1 cellular context compared by ENCODE assay signal in the genomic region with DNA sequence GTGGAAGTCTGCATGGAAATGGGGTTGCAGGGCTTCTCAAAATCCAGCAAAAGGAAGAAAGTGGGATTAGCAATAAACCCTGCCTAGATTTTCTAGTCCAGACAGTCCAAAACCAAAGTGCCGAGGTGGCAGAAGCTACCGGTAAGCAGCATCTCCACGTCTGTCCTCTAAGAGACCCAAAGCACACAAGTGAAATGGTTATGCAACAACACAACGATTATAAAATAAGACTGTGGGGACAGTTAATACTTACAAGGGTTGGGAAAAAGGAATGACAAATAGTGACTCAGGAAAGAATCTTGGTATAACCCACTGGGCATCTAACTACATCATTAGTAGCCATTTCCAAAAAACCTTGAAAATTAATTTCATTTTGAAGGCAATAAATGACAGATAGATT.
TF ChIP-seq lines count a peak whose summit lies in the region.

No MANE protein-coding gene starts in this region.

TF ChIP-seq in HepG2, 621 proteins besides CTCF, POLR2A, EP300 and RAD21 (continued from another document):
- TF ChIP-seq, protein P1, sequence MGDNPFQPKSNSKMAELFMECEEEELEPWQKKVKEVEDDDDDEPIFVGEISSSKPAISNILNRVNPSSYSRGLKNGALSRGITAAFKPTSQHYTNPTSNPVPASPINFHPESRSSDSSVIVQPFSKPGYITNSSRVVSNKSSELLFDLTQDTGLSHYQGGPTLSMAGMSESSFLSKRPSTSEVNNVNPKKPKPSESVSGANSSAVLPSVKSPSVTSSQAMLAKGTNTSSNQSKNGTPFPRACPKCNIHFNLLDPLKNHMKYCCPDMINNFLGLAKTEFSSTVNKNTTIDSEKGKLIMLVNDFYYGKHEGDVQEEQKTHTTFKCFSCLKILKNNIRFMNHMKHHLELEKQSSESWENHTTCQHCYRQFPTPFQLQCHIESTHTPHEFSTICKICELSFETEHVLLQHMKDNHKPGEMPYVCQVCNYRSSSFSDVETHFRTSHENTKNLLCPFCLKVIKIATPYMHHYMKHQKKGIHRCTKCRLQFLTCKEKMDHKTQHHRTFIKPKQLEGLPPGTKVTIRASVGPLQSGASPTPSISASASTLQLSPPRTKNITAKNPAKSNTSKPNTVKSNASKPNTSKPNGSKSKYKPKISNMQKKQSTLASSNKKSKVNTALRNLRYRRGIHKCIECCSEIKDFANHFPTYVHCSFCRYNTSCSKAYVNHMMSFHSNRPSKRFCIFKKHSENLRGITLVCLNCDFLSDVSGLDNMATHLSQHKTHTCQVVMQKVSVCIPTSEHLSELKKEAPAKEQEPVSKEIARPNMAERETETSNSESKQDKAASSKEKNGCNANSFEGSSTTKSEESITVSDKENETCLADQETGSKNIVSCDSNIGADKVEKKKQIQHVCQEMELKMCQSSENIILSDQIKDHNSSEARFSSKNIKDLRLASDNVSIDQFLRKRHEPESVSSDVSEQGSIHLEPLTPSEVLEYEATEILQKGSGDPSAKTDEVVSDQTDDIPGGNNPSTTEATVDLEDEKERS (CRISPR knock-in tag; IDR thresholded peaks at IDR 0.05): no peak
- TF ChIP-seq, protein P2, sequence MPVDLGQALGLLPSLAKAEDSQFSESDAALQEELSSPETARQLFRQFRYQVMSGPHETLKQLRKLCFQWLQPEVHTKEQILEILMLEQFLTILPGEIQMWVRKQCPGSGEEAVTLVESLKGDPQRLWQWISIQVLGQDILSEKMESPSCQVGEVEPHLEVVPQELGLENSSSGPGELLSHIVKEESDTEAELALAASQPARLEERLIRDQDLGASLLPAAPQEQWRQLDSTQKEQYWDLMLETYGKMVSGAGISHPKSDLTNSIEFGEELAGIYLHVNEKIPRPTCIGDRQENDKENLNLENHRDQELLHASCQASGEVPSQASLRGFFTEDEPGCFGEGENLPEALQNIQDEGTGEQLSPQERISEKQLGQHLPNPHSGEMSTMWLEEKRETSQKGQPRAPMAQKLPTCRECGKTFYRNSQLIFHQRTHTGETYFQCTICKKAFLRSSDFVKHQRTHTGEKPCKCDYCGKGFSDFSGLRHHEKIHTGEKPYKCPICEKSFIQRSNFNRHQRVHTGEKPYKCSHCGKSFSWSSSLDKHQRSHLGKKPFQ (CRISPR knock-in tag; IDR thresholded peaks at IDR 0.05; ENCODE audit: insufficient replicate concordance): no peak
- no peak for TF ChIP-seq MAFG (CRISPR knock-in tag; IDR thresholded peaks at IDR 0.05)
